Comparison of ENCODE assay signal across 6 cellular contexts in genomic region chr19:35716735-35716984, GRCh38. TPM values are rescaled to one million over a fixed set of nuclear protein-coding genes. Genes with fewer than 3 reads are reported as not detected.
A peak's percentile ranks its signal among the peaks of the same experiment; 100 is the strongest.
DNase-seq lines count a peak whose midpoint lies in the region; ATAC-seq and TF ChIP-seq lines count a peak whose summit lies in the region.

No MANE protein-coding gene starts in this region.

- no peak for TF ChIP-seq POLR2A in gastrocnemius medialis (IDR thresholded peaks at IDR 0.05)

- H3K4me1 ChIP-seq in gastrocnemius medialis, result peaks cover 21 to 25% of the 10 kb centered on the region in 2 donors

- peak overlapping the region; percentile 82 for H3K27ac Mint-ChIP-seq in endothelial cell (ENCODE audit: unreplicated experiment)

- peak; percentile 89 for DNase-seq in GM12865 (ENCODE audit: low read depth)
- no peak for DNase-seq in endothelial cell (ENCODE audit: low spot score)
- no peak for DNase-seq in gastrocnemius medialis
- no peak for DNase-seq in putamen (ENCODE audit: low spot score)

- no peaks in the 10 kb centered on the region for H3K27me3 ChIP-seq in gastrocnemius medialis

- in situ Hi-C loops in gastrocnemius medialis (cut with MboI; ENCODE audit: low sequenced_read_pairs in 4 of 4), result loop anchor here in 3 of 4 donors (10.0 to 25.0 kb wide), 3 partner anchors 172 to 218 kb away; partner anchors contain the start of genes TMEM147 (in 2 of the 3), GAPDHS (in 1 of the 3), LRFN3 (in 1 of the 3) and SBSN (in 1 of the 3)

- H3K27me3 Mint-ChIP-seq in endothelial cell (ENCODE audit: unreplicated experiment), result peaks cover 13% of the 10 kb centered on the region

- peaks cover 0 to 19% of the 10 kb centered on the region in 2 donors for H3K36me3 ChIP-seq in gastrocnemius medialis

- H3K27ac ChIP-seq in gastrocnemius medialis, result peak overlapping the region; percentile 84 to 95 (median 92)

- H3K36me3 Mint-ChIP-seq in endothelial cell (ENCODE audit: low read depth, unreplicated experiment), result peaks cover 4% of the 10 kb centered on the region

- peaks cover 22% of the 10 kb centered on the region for H3K4me1 Mint-ChIP-seq in endothelial cell (ENCODE audit: unreplicated experiment)

- no peak for TF ChIP-seq CTCF in GM12865 (IDR thresholded peaks at IDR 0.05; ENCODE audit: insufficient read depth, low read depth, low read length, missing control alignments)
- TF ChIP-seq CTCF in endothelial cell (IDR thresholded peaks at IDR 0.05; ENCODE audit: unreplicated experiment), result no peak
- TF ChIP-seq CTCF in gastrocnemius medialis (IDR thresholded peaks at IDR 0.05 in 4 of 5, conservative IDR thresholded peaks at IDR 0.05 in 1 of 5), result no peak

- peak overlapping the region; percentile 90 for H3K4me3 ChIP-seq in GM12865 (ENCODE audit: low read depth, low read length)
- peak overlapping the region; percentile 92 to 99 (median 96) for H3K4me3 ChIP-seq in gastrocnemius medialis

- H3K9me3 Mint-ChIP-seq in endothelial cell (ENCODE audit: unreplicated experiment), result no peaks in the 10 kb centered on the region

- intact Hi-C loops in gastrocnemius medialis (cut with DNase I; ENCODE audit: low total_unique reads), result loop anchor here (1.0 to 2.0 kb wide), 3 partner anchors 68 to 167 kb away; partner anchors contain the start of genes COX6B1 and HAUS5

- H3K9me3 ChIP-seq in gastrocnemius medialis, result no peaks in the 10 kb centered on the region

- peak overlapping the region; percentile 96 for H3K4me3 Mint-ChIP-seq in endothelial cell (ENCODE audit: unreplicated experiment)

- ATAC-seq in HG03571 (IDR thresholded peaks at IDR 0.05; ENCODE audit: unreplicated experiment) (peak; percentile 6), gastrocnemius medialis (peak; percentile 42 to 51), GM19035 (IDR thresholded peaks at IDR 0.05; ENCODE audit: unreplicated experiment) (no peak)

RNA-seq across cellular contexts. Expression of gene KMT2B, which starts 1.1 kb away (rescaled TPM):
- total RNA-seq in endothelial cell (ENCODE audit: unreplicated experiment) (51.7 TPM), gastrocnemius medialis (10 to 100 TPM in 3 of 4 donors, 1 to 10 TPM in 1; 9.3 to 39.0 (median 16.8) TPM)

RNA-seq across cellular contexts. Expression of gene ZBTB32, which starts 12.3 kb away (rescaled TPM):
- not detected for total RNA-seq in endothelial cell (ENCODE audit: unreplicated experiment)
- total RNA-seq in gastrocnemius medialis, result not detected

RNA-seq across cellular contexts. Expression of gene IGFLR1, which starts 25.6 kb away (rescaled TPM):
- total RNA-seq in endothelial cell (ENCODE audit: unreplicated experiment), result 3.2 TPM
- total RNA-seq in gastrocnemius medialis, result 10 to 100 TPM in 1 of 4 donors, 1 to 10 TPM in 3; 2.0 to 14.1 (median 3.0) TPM

RNA-seq across cellular contexts. Expression of gene U2AF1L4, which starts 28.6 kb away (rescaled TPM):
- total RNA-seq in endothelial cell (ENCODE audit: unreplicated experiment), result 12.0 TPM
- 10 to 100 TPM in 2 of 4 donors, 1 to 10 TPM in 2; 5.1 to 22.9 (median 13.4) TPM for total RNA-seq in gastrocnemius medialis

RNA-seq across cellular contexts. Expression of gene PSENEN, which starts 28.8 kb away (rescaled TPM):
- 99.0 TPM for total RNA-seq in endothelial cell (ENCODE audit: unreplicated experiment)
- total RNA-seq in gastrocnemius medialis, result 10 to 100 TPM; 22.2 to 45.8 (median 38.3) TPM
